8 cellular contexts compared by ENCODE assay signal in genomic region chr11:63918576-63919171, GRCh38. TPM values are rescaled to one million over a fixed set of nuclear protein-coding genes. Genes with fewer than 3 reads are reported as not detected.
DNase-seq lines count a peak whose midpoint lies in the region; ATAC-seq and TF ChIP-seq lines count a peak whose summit lies in the region.

No MANE protein-coding gene starts in this region.

- no peaks in the 10 kb centered on the region for H3K36me3 Mint-ChIP-seq in activated T-cell treated with anti-CD3 and anti-CD28 coated beads, Interleukin-2, amount 50 U/mL, for 72 hours (ENCODE audit: insufficient read depth in 2 of 2)
- peaks cover 9% of the 10 kb centered on the region for H3K36me3 Mint-ChIP-seq in WTC11

- H3K36me3 ChIP-seq in left lung (no peaks in the 10 kb centered on the region), transverse colon (no peaks in the 10 kb centered on the region)

- peaks cover 25 to 52% of the 10 kb centered on the region in 2 donors for H3K4me1 ChIP-seq in left lung
- peaks cover 42 to 52% (median 49%) of the 10 kb centered on the region in 4 donors for H3K4me1 ChIP-seq in transverse colon

- no peaks in the 10 kb centered on the region for H3K9me3 ChIP-seq in left lung
- no peaks in the 10 kb centered on the region for H3K9me3 ChIP-seq in transverse colon

- TF ChIP-seq EP300 in transverse colon (IDR thresholded peaks at IDR 0.05; ENCODE audit: low read depth), result no peak

- intact Hi-C loops in left lung (cut with DNase I) (no loop called here), transverse colon (cut with DNase I; ENCODE audit: low total_unique reads) (no loop called here)

- POLR2A ChIA-PET in WTC11 (lab: Charles Lee), result interaction anchor here (0.8 to 4.2 kb wide), 11 partner anchors 9 to 328 kb away, joined by 3 to 24 read pairs (median 5); partner anchors contain the start of genes MARK2, NAA40 and PPP1R14B

- H3K4me1 Mint-ChIP-seq in activated T-cell treated with anti-CD3 and anti-CD28 coated beads, Interleukin-2, amount 50 U/mL, for 72 hours (ENCODE audit: low read depth), result peaks cover 11% of the 10 kb centered on the region
- peaks cover 22% of the 10 kb centered on the region for H3K4me1 Mint-ChIP-seq in WTC11

- no peaks in the 10 kb centered on the region for H3K9me3 Mint-ChIP-seq in activated T-cell treated with anti-CD3 and anti-CD28 coated beads, Interleukin-2, amount 50 U/mL, for 72 hours
- H3K9me3 Mint-ChIP-seq in WTC11, result no peaks in the 10 kb centered on the region; the same call in 1 of the 2 replicates

- peaks cover 0 to 59% of the 10 kb centered on the region in 2 donors for H3K27me3 ChIP-seq in left lung
- H3K27me3 ChIP-seq in transverse colon, result no peaks in the 10 kb centered on the region

- no peak for DNase-seq in activated T-cell treated with anti-CD3 and anti-CD28 coated beads, Interleukin-2, amount 50 U/mL, for 72 hours
- DNase-seq in activated T-cell treated with anti-CD3 and anti-CD28 coated beads, Interleukin-2, amount 50 U/mL, for 48 hours, result no peak
- peak; percentile 44 for DNase-seq in WTC11 (ENCODE audit: low spot score)
- no peak for DNase-seq in left lung
- no peak for DNase-seq in transverse colon
- DNase-seq in stimulated activated CD4-positive, alpha-beta T cell treated with anti-CD3 and anti-CD28 coated beads, Interleukin-12 subunit alpha, Interleukin-12 subunit beta, amount 100 ng/mL, for 4 hours, result no peak
- DNase-seq in NCI-H1436 (lab: John Stamatoyannopoulos, UW), result no peak

- H3K4me3 Mint-ChIP-seq in activated T-cell treated with anti-CD3 and anti-CD28 coated beads, Interleukin-2, amount 50 U/mL, for 72 hours, result peak overlapping the region; percentile 36 to 66
- H3K4me3 Mint-ChIP-seq in WTC11, result peak overlapping the region; percentile 77

- TF ChIP-seq CTCF in WTC11 (IDR thresholded peaks at IDR 0.05) (no peak), left lung (IDR thresholded peaks at IDR 0.05) (no peak), transverse colon (IDR thresholded peaks at IDR 0.05) (no peak)

- 36 to 43% methylated on average over 3 to 8 of the region's 8 CpGs for WGBS in transverse colon (ENCODE audit: low coverage in 1 of 2), 2 donors

- peak overlapping the region; percentile 18 to 69 for H3K27ac ChIP-seq in left lung
- peak overlapping the region; percentile 84 to 90 (median 86) for H3K27ac ChIP-seq in transverse colon

- H3K27me3 Mint-ChIP-seq in activated T-cell treated with anti-CD3 and anti-CD28 coated beads, Interleukin-2, amount 50 U/mL, for 72 hours (ENCODE audit: low read depth), result peaks cover 13% of the 10 kb centered on the region
- peaks cover 7% of the 10 kb centered on the region for H3K27me3 Mint-ChIP-seq in WTC11 (ENCODE audit: low read depth)

- H3K4me3 ChIP-seq in left lung, result no peak overlapping the region
- peak overlapping the region in 3 of 4 donors; percentile 20 to 44 (median 28) for H3K4me3 ChIP-seq in transverse colon

- CTCF ChIA-PET in WTC11 (lab: Charles Lee), result interaction anchor here (1.6 to 6.6 kb wide), 7 partner anchors 8 to 89 kb away, joined by 4 to 103 read pairs (median 48); partner anchors contain the start of gene MARK2

- no peak for TF ChIP-seq POLR2A in transverse colon (IDR thresholded peaks at IDR 0.05)

- no peak overlapping the region for H3K27ac Mint-ChIP-seq in activated T-cell treated with anti-CD3 and anti-CD28 coated beads, Interleukin-2, amount 50 U/mL, for 72 hours
- peak overlapping the region; percentile 99 for H3K27ac Mint-ChIP-seq in WTC11

- in situ Hi-C loops in transverse colon (cut with MboI; ENCODE audit: low pct_ligation_motif_present in 1 of 4, low pct_unique_long_range_greater_than_20kb in 1 of 4, low sequenced_read_pairs in 3 of 4), result no loop called here

- no peak for ATAC-seq in activated T-cell treated with anti-CD3 and anti-CD28 coated beads, Interleukin-2, amount 50 U/mL, for 72 hours (replicated peaks in 1 of 2)
- peak; percentile 5 for ATAC-seq in WTC11
- ATAC-seq in left lung, result no peak
- no peak for ATAC-seq in esophagus mucosa

TF ChIP-seq in WTC11, 78 proteins besides CTCF, POLR2A, EP300 and RAD21:
- TF ChIP-seq CREM (CRISPR knock-in tag; IDR thresholded peaks at IDR 0.05) (no peak), MAX (CRISPR knock-in tag; IDR thresholded peaks at IDR 0.05) (no peak), CBFB (CRISPR knock-in tag; IDR thresholded peaks at IDR 0.05; ENCODE audit: low read depth) (no peak), CREB1 (CRISPR knock-in tag; IDR thresholded peaks at IDR 0.05) (no peak), IRF1 (CRISPR knock-in tag; IDR thresholded peaks at IDR 0.05) (0 out of 2 replicates have a peak, but pooled peaks have one; percentile 22)

RNA-seq across cellular contexts. Expression of gene RCOR2, which starts 1.7 kb away (rescaled TPM):
- total RNA-seq in activated T-cell treated with anti-CD3 and anti-CD28 coated beads, Interleukin-2, amount 50 U/mL, for 72 hours, result under 1 TPM; 0.39 to 0.96 TPM
- total RNA-seq in WTC11 (2021), result 77.4 to 98.3 TPM (median 92.0 TPM) in 3 replicates
- total RNA-seq in left lung, result 1 to 10 TPM in 1 of 2 donors, under 1 TPM in 1; 0.45 to 1.4 TPM
- under 1 TPM in 2 of 4 donors, not detected in 2; 0.64 to 0.82 TPM for total RNA-seq in transverse colon
- total RNA-seq in esophagus mucosa, result 0.16 TPM

RNA-seq across cellular contexts. Expression of gene NAA40, which starts 20.1 kb away (rescaled TPM):
- total RNA-seq in activated T-cell treated with anti-CD3 and anti-CD28 coated beads, Interleukin-2, amount 50 U/mL, for 72 hours, result 10 to 100 TPM; 15.1 to 15.2 TPM
- total RNA-seq in WTC11 (2021), result 31.1 to 32.7 TPM (median 31.8 TPM) in 3 replicates
- total RNA-seq in left lung, result 10 to 100 TPM; 15.9 to 16.6 TPM
- 10 to 100 TPM; 25.8 to 36.6 (median 34.3) TPM for total RNA-seq in transverse colon
- total RNA-seq in esophagus mucosa, result 10.8 TPM

RNA-seq across cellular contexts. Expression of gene COX8A, which starts 55.7 kb away (rescaled TPM):
- total RNA-seq in activated T-cell treated with anti-CD3 and anti-CD28 coated beads, Interleukin-2, amount 50 U/mL, for 72 hours, result 100 to 1,000 TPM; 310 to 319 TPM
- total RNA-seq in WTC11 (2021) (518 to 587 TPM (median 554 TPM) in 3 replicates), left lung (100 to 1,000 TPM; 267 to 281 TPM), transverse colon (1,000 to 10,000 TPM in 2 of 4 donors, 100 to 1,000 TPM in 2; 471 to 1,475 (median 1,057) TPM), esophagus mucosa (461 TPM)

Comparison
In these comparisons a context has a peak if more than half of its experiments do, and no peak if none do; other contexts are left out.
1. H3K4me3 ChIP-seq: peak in transverse colon (3 of 4); none in left lung (0 of 2).
2. RNA of gene RCOR2, which starts 1.7 kb away (total RNA-seq): 77.4 to 98.3 TPM in WTC11; 0.45 to 1.4 TPM in left lung, 0.39 to 0.96 TPM in activated T-cell treated with anti-CD3 and anti-CD28 coated beads, Interleukin-2, amount 50 U/mL, for 72 hours, 0.64 to 0.82 TPM in transverse colon and 0.16 TPM in esophagus mucosa (single experiment); every median in the first group is over 10 times any median in the second.